14 cellular contexts compared by ENCODE assay signal in the genomic region with DNA sequence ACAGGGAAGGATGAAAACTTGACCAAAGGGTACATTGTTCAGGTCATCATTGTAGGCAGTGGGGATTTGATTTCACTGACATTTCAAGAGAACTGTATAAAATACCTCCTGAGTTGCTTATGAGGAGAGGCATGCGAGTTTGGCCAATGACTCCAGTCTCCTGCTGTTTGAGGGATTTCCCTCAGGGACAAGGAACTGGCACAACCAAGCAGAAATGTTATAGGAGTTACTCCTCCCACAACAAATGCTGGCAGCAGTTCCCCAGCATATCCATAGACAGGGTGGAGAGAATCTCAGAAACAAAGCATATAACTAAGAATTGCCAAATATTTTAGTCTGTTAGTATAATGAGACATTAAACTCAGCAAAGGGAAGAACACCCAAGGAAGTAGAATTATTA. TPM values are rescaled to one million over a fixed set of nuclear protein-coding genes. Genes with fewer than 3 reads are reported as not detected.
"Had no signal": no experiment of that assay in that cellular context is flagged by ENCODE, and none has a peak within 500 bp of the region (broad histone marks: within the 10 kb centered on the region; RNA-seq: fewer than 3 reads in every experiment).

No MANE protein-coding gene starts in this region.

- FAIRE-seq: endothelial cell of umbilical vein had no signal

- H3K36me3 Mint-ChIP-seq: activated naive CD4-positive, alpha-beta T cell treated with anti-CD3 and anti-CD28 coated beads, Interleukin-2, amount 10 ng/mL, durations not matched to agents 7 days and 5 days; immature natural killer cell; naive thymus-derived CD8-positive, alpha-beta T cell had no signal

- H3K27ac ChIP-seq: adrenal gland, breast epithelium, tibial artery, vagina had no signal

- H3K4me3 ChIP-seq: adrenal gland, breast epithelium, lung, tibial artery, vagina had no signal

- DNase-seq: activated CD4-positive, alpha-beta T cell treated with anti-CD3 and anti-CD28 coated beads, Interleukin-2, amount 50 U/mL, for 1 hour; activated naive CD4-positive, alpha-beta T cell treated with anti-CD3 and anti-CD28 coated beads, Interleukin-2, amount 10 ng/mL, durations not matched to agents 7 days and 5 days; adrenal gland; hypothalamus; immature natural killer cell; left cardiac atrium; naive thymus-derived CD8-positive, alpha-beta T cell; tibial artery had no signal

- H3K27me3 Mint-ChIP-seq: activated naive CD4-positive, alpha-beta T cell treated with anti-CD3 and anti-CD28 coated beads, Interleukin-2, amount 10 ng/mL, durations not matched to agents 7 days and 5 days; naive thymus-derived CD8-positive, alpha-beta T cell had no signal

- H3K4me1 Mint-ChIP-seq: activated naive CD4-positive, alpha-beta T cell treated with anti-CD3 and anti-CD28 coated beads, Interleukin-2, amount 10 ng/mL, durations not matched to agents 7 days and 5 days; immature natural killer cell; naive thymus-derived CD8-positive, alpha-beta T cell had no signal

- H3K27ac Mint-ChIP-seq: activated naive CD4-positive, alpha-beta T cell treated with anti-CD3 and anti-CD28 coated beads, Interleukin-2, amount 10 ng/mL, durations not matched to agents 7 days and 5 days; activated T-helper 2 cell treated with anti-CD3 and anti-CD28 coated beads, Interferon-gamma antibody, Interleukin-2, Interleukin-4, amounts not matched to agents 10 μg/mL and 5 μg/mL and 100 μg/mL, durations not matched to agents 14 hours and 24 hours and 36 hours; immature natural killer cell; naive thymus-derived CD8-positive, alpha-beta T cell had no signal

- ATAC-seq: naive thymus-derived CD8-positive, alpha-beta T cell had no signal

- H3K4me1 ChIP-seq: adrenal gland, breast epithelium, vagina had no signal

- H3K4me3 Mint-ChIP-seq: activated naive CD4-positive, alpha-beta T cell treated with anti-CD3 and anti-CD28 coated beads, Interleukin-2, amount 10 ng/mL, durations not matched to agents 7 days and 5 days; immature natural killer cell; naive thymus-derived CD8-positive, alpha-beta T cell had no signal

- H3K9me3 ChIP-seq: adrenal gland, breast epithelium, tibial artery, vagina had no signal

- H3K36me3 ChIP-seq: adrenal gland, breast epithelium, tibial artery, vagina had no signal

- H3K27me3 ChIP-seq: adrenal gland, breast epithelium, tibial artery, vagina had no signal

RNA-seq across cellular contexts. Expression of a gene that starts 47.2 kb away (rescaled TPM):
- total RNA-seq: activated T-helper 2 cell treated with anti-CD3 and anti-CD28 coated beads, Interferon-gamma antibody, Interleukin-2, Interleukin-4, amounts not matched to agents 10 μg/mL and 5 μg/mL and 100 μg/mL, durations not matched to agents 14 hours and 24 hours and 36 hours; naive thymus-derived CD8-positive, alpha-beta T cell; T-helper 2 cell treated with Interferon-gamma antibody and Interleukin-4, amounts not matched to agents 100 ng/mL and 5 ng/mL, for 36 hours had no signal
- polyA plus RNA-seq: immature natural killer cell; naive thymus-derived CD8-positive, alpha-beta T cell had no signal
